12 cellular contexts compared by ENCODE assay signal in the genomic region with DNA sequence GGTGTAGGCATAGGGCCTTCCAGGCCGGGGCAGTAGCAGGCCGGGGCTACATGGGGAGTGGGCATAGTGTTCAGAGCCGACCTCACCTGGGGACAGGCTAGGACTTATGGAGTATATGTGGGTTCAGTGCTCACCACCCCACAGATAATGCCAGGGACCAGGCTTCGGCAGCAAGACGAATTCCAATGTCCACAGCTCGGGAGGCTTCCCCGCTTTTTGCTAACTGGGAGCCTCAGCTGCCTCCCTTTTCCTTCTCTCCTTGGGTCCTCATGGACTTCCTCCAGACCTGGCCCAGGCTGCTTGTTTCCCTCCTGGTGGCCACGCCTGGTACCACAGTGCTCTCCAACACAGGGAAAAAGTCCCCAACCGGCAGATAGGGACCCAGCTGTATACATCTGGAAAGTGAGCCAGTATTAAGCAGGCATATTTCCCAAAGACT. TPM values are rescaled to one million over a fixed set of nuclear protein-coding genes. Genes with fewer than 3 reads are reported as not detected.
DNase-seq lines count a peak whose midpoint lies in the region; ATAC-seq and TF ChIP-seq lines count a peak whose summit lies in the region.
"Had no signal": no experiment of that assay in that cellular context is flagged by ENCODE, and none has a peak within 500 bp of the region (broad histone marks: within the 10 kb centered on the region; RNA-seq: fewer than 3 reads in every experiment).

No MANE protein-coding gene starts in this region.

- H3K36me3 ChIP-seq in Karpas-422 (ENCODE audit: insufficient read depth, low read length) (no peaks in the 10 kb centered on the region), colonic mucosa (no peaks in the 10 kb centered on the region), testis (ENCODE audit: low read depth, missing control alignments) (no peaks in the 10 kb centered on the region)
- H3K36me3 ChIP-seq: SJCRH30 had no signal

- no peaks in the 10 kb centered on the region for H3K9me2 ChIP-seq in Karpas-422 (replicated peaks; ENCODE audit: insufficient read depth, low read length)

- H3K9ac ChIP-seq in Karpas-422 (ENCODE audit: low read length) (no peak overlapping the region), colonic mucosa (ENCODE audit: low read depth in 2 of 2, low read length in 2 of 2) (no peak overlapping the region)

- intact Hi-C loops in colonic mucosa (cut with DNase I), result no loop called here
- intact Hi-C loops in testis (cut with DNase I; ENCODE audit: low total_unique reads), result no loop called here

- no peak for ATAC-seq in GM21737 (IDR thresholded peaks at IDR 0.05; ENCODE audit: unreplicated experiment)
- ATAC-seq: sciatic nerve had no signal

- H3K27ac ChIP-seq in Karpas-422 (ENCODE audit: low read length) (no peak overlapping the region), colonic mucosa (no peak overlapping the region), testis (no peak overlapping the region)
- H3K27ac ChIP-seq: SJCRH30 had no signal

- TF ChIP-seq CTCF in colonic mucosa (IDR thresholded peaks at IDR 0.05) (peak; percentile 37), osteocyte (IDR thresholded peaks at IDR 0.05) (peak; percentile 35), testis (IDR thresholded peaks at IDR 0.05) (no peak)

- no peak overlapping the region for H3K4me3 Mint-ChIP-seq in osteocyte (ENCODE audit: unreplicated experiment)

- no peak overlapping the region for H3K27ac Mint-ChIP-seq in osteocyte (ENCODE audit: unreplicated experiment)

- H3K4me3 ChIP-seq in Karpas-422 (ENCODE audit: low read length) (no peak overlapping the region), colonic mucosa (no peak overlapping the region), testis (no peak overlapping the region)
- H3K4me3 ChIP-seq: SJCRH30 had no signal

- DNase-seq in ELR (ENCODE audit: low read depth), result peak; percentile 45
- peak; percentile 44 for DNase-seq in Karpas-422
- DNase-seq in colonic mucosa, result no peak
- DNase-seq in osteocyte (ENCODE audit: extremely low spot score, unreplicated experiment), result peak; percentile 82
- no peak for DNase-seq in NCI-H345 treated with DMSO at 0.1 percent for 48 hours (lab: John Stamatoyannopoulos, UW; ENCODE audit: unreplicated experiment)
- DNase-seq in testis, result no peak
- DNase-seq: hypothalamus had no signal

- H3K4me1 Mint-ChIP-seq in osteocyte (ENCODE audit: unreplicated experiment), result no peaks in the 10 kb centered on the region

- no peaks in the 10 kb centered on the region for H4K20me1 ChIP-seq in Karpas-422 (ENCODE audit: insufficient read depth, low read depth, low read length)

- no peak for TF ChIP-seq POLR2A in testis (IDR thresholded peaks at IDR 0.05)

- H3K27me3 Mint-ChIP-seq in osteocyte (ENCODE audit: unreplicated experiment), result peaks cover 22% of the 10 kb centered on the region

- H3K9me3 ChIP-seq in Karpas-422 (ENCODE audit: low read length), result no peaks in the 10 kb centered on the region
- no peaks in the 10 kb centered on the region for H3K9me3 ChIP-seq in colonic mucosa
- H3K9me3 ChIP-seq in testis, result no peaks in the 10 kb centered on the region
- H3K9me3 ChIP-seq: SJCRH30 had no signal

- no peaks in the 10 kb centered on the region for H3K9me3 Mint-ChIP-seq in osteocyte (ENCODE audit: unreplicated experiment)

- H3K4me1 ChIP-seq in Karpas-422 (ENCODE audit: low read length) (no peaks in the 10 kb centered on the region; the same call in 1 of the 2 replicates), colonic mucosa (no peaks in the 10 kb centered on the region), testis (no peaks in the 10 kb centered on the region)
- H3K4me1 ChIP-seq: SJCRH30 had no signal

- H3K4me2 ChIP-seq in Karpas-422 (ENCODE audit: low read depth, low read length, poor library complexity, severe bottlenecking), result no peak overlapping the region

- H3K79me2 ChIP-seq in Karpas-422 (ENCODE audit: low read length), result no peaks in the 10 kb centered on the region

- H2AFZ ChIP-seq in Karpas-422 (ENCODE audit: low read length), result no peak overlapping the region

- H3K27me3 ChIP-seq in Karpas-422 (ENCODE audit: low read length) (no peaks in the 10 kb centered on the region), colonic mucosa (no peaks in the 10 kb centered on the region), testis (no peaks in the 10 kb centered on the region)

- WGBS in testis, 2 donors, result 53 to 77% methylated on average over 9 of the region's 9 CpGs

- H3K36me3 Mint-ChIP-seq in osteocyte (ENCODE audit: unreplicated experiment), result no peaks in the 10 kb centered on the region

RNA-seq across cellular contexts. Expression of a gene that starts 20.1 kb away (rescaled TPM):
- total RNA-seq in Karpas-422 (2014; rRNA removed; shearing (Covaris generic); ENCODE audit: low replicate concordance), result 2.0 and 5.0 TPM in 2 replicates
- 1 to 10 TPM; 4.3 to 5.4 TPM for total RNA-seq in colonic mucosa
- total RNA-seq in osteocyte, result 5.5 and 5.9 TPM in 2 replicates
- total RNA-seq in testis, result 10 to 100 TPM; 13.5 to 13.7 TPM
- 7.5 TPM for polyA plus RNA-seq in testis (ENCODE audit: insufficient read depth, low read depth, low replicate concordance)

RNA-seq across cellular contexts. Expression of a gene that starts 47.3 kb away (rescaled TPM):
- not detected in 2 replicates for total RNA-seq in Karpas-422 (2014; rRNA removed; shearing (Covaris generic); ENCODE audit: low replicate concordance)
- total RNA-seq in colonic mucosa (10 to 100 TPM; 24.7 to 40.5 TPM), osteocyte (not detected in 2 replicates), testis (under 1 TPM; 0.79 to 0.93 TPM)
- 0.44 TPM for polyA plus RNA-seq in testis (ENCODE audit: insufficient read depth, low read depth, low replicate concordance)
- total RNA-seq: HT1080, sciatic nerve, SJCRH30, subcutaneous adipose tissue had no signal

RNA-seq across cellular contexts. Expression of a gene that starts 54.6 kb away (rescaled TPM):
- 23.9 and 26.9 TPM in 2 replicates for total RNA-seq in Karpas-422 (2014; rRNA removed; shearing (Covaris generic); ENCODE audit: low replicate concordance)
- total RNA-seq in colonic mucosa (10 to 100 TPM in 1 of 2 donors, 1 to 10 TPM in 1; 7.7 to 10.8 TPM), osteocyte (27.8 and 31.7 TPM in 2 replicates), testis (10 to 100 TPM; 18.6 to 19.9 TPM)
- 6.6 TPM for polyA plus RNA-seq in testis (ENCODE audit: insufficient read depth, low read depth, low replicate concordance)

RNA-seq across cellular contexts. Expression of a gene that starts 56.0 kb away (rescaled TPM):
- total RNA-seq in Karpas-422 (2014; rRNA removed; shearing (Covaris generic); ENCODE audit: low replicate concordance), result 4.2 TPM in 1 of 2 replicates, not detected in the other
- total RNA-seq in colonic mucosa (1 to 10 TPM in 1 of 2 donors, not detected in 1; 1.8 TPM), osteocyte (0.70 and 0.97 TPM in 2 replicates), testis (10 to 100 TPM in 1 of 2 donors, 1 to 10 TPM in 1; 9.7 to 57.9 TPM)
- 6.5 TPM for polyA plus RNA-seq in testis (ENCODE audit: insufficient read depth, low read depth, low replicate concordance)
- total RNA-seq: HT1080 had no signal

Comparison
In these comparisons a context has a peak if more than half of its experiments do, and no peak if none do; other contexts are left out.
1. DNase-seq: peak in ELR (single experiment), Karpas-422 (single experiment) and osteocyte (single experiment); none in colonic mucosa (single experiment), NCI-H345 treated with DMSO at 0.1 percent for 48 hours (single experiment) and testis (single experiment).
2. CTCF ChIP-seq: peak in colonic mucosa (single experiment) and osteocyte (single experiment); none in testis (0 of 3).
3. RNA of a gene that starts 47.3 kb away (total RNA-seq): 24.7 to 40.5 TPM in colonic mucosa; 0.79 to 0.93 TPM in testis, not detected in Karpas-422 and not detected in osteocyte; every median in the first group is over 10 times any median in the second.